21 cellular contexts compared by ENCODE assay signal in genomic region chr3:129063091-129063640, GRCh38. TPM values are rescaled to one million over a fixed set of nuclear protein-coding genes. Genes with fewer than 3 reads are reported as not detected.
"Had no signal": no experiment of that assay in that cellular context is flagged by ENCODE, and none has a peak within 500 bp of the region (broad histone marks: within the 10 kb centered on the region; RNA-seq: fewer than 3 reads in every experiment).

No MANE protein-coding gene starts in this region.

- H3K4me3 ChIP-seq: esophagus squamous epithelium, stomach, thoracic aorta, uterus had no signal

- ATAC-seq: effector memory CD8-positive, alpha-beta T cell; natural killer cell treated with Interleukin-12 subunit alpha and Interleukin-12 subunit beta and Interleukin-15 and Interleukin-18, amount 100 ng/mL, for 72 hours; sciatic nerve had no signal

- H3K36me3 ChIP-seq: esophagus squamous epithelium, neutrophil, stomach, thoracic aorta, uterus had no signal

- H3K9me3 ChIP-seq: esophagus squamous epithelium, neutrophil, stomach, thoracic aorta, uterus had no signal

- H3K4me1 ChIP-seq: uterus had no signal

- DNase-seq: effector memory CD8-positive, alpha-beta T cell; esophagus squamous epithelium; foreskin fibroblast; head of caudate nucleus; hypothalamus; kidney glomerular epithelial cell; mammary epithelial cell; stimulated activated naive CD4-positive, alpha-beta T cell; stomach; substantia nigra; trophoblast cell; uterus had no signal

- H3K27ac ChIP-seq: esophagus squamous epithelium, neutrophil, thoracic aorta, uterus had no signal

- H3K27me3 ChIP-seq: esophagus squamous epithelium, neutrophil, stomach, uterus had no signal

RNA-seq across cellular contexts. Expression of gene GP9, which starts 2.6 kb away (rescaled TPM):
- total RNA-seq: epithelial cell of proximal tubule, esophagus squamous epithelium, mammary epithelial cell, mucosa of gallbladder, osteoblast, pulmonary artery endothelial cell, skeletal muscle tissue, stomach, thoracic aorta had no signal
- polyA plus RNA-seq: mammary epithelial cell, stomach had no signal
